In genomic region chr3:177968891-177969290, GRCh38 we compare ENCODE assay signal across 18 cellular contexts.
"Had no signal": no experiment of that assay in that cellular context is flagged by ENCODE, and none has a peak within 500 bp of the region (broad histone marks: within the 10 kb centered on the region; RNA-seq: fewer than 3 reads in every experiment).

No MANE protein-coding gene starts in this region.

- H3K4me1 ChIP-seq: breast epithelium, heart left ventricle, left ventricle myocardium inferior, prostate gland had no signal

- H3K36me3 Mint-ChIP-seq: activated CD8-positive, alpha-beta memory T cell treated with anti-CD3 and anti-CD28 coated beads, Interleukin-2, amount 10 ng/mL, durations not matched to agents 7 days and 5 days; activated naive CD4-positive, alpha-beta T cell treated with anti-CD3 and anti-CD28 coated beads, Interleukin-2, amount 50 U/mL, for 72 hours had no signal

- H3K27me3 ChIP-seq: breast epithelium, esophagus muscularis mucosa, heart left ventricle, sigmoid colon had no signal

- H3K9me3 Mint-ChIP-seq: activated T-cell treated with anti-CD3 and anti-CD28 coated beads, Interleukin-2, amount 50 U/mL, for 24 hours; nephron had no signal

- H3K27ac Mint-ChIP-seq: activated CD8-positive, alpha-beta memory T cell treated with anti-CD3 and anti-CD28 coated beads, Interleukin-2, amount 10 ng/mL, durations not matched to agents 7 days and 5 days; activated naive CD4-positive, alpha-beta T cell treated with anti-CD3 and anti-CD28 coated beads, Interleukin-2, amount 50 U/mL, for 72 hours; activated T-cell treated with anti-CD3 and anti-CD28 coated beads, Interleukin-2, amount 50 U/mL, for 24 hours; nephron had no signal

- H3K4me3 Mint-ChIP-seq: activated CD8-positive, alpha-beta memory T cell treated with anti-CD3 and anti-CD28 coated beads, Interleukin-2, amount 10 ng/mL, durations not matched to agents 7 days and 5 days; activated T-cell treated with anti-CD3 and anti-CD28 coated beads, Interleukin-2, amount 50 U/mL, for 24 hours; nephron had no signal

- H3K4me1 Mint-ChIP-seq: activated CD8-positive, alpha-beta memory T cell treated with anti-CD3 and anti-CD28 coated beads, Interleukin-2, amount 10 ng/mL, durations not matched to agents 7 days and 5 days; nephron had no signal

- H3K9me3 ChIP-seq: breast epithelium, esophagus muscularis mucosa, heart left ventricle, left ventricle myocardium inferior, prostate gland, sigmoid colon had no signal

- ATAC-seq: activated CD8-positive, alpha-beta memory T cell treated with anti-CD3 and anti-CD28 coated beads, Interleukin-2, amount 10 ng/mL, durations not matched to agents 7 days and 5 days; activated naive CD4-positive, alpha-beta T cell treated with anti-CD3 and anti-CD28 coated beads, Interleukin-2, amount 50 U/mL, for 72 hours; heart left ventricle; stimulated activated naive CD8-positive, alpha-beta T cell treated with anti-CD3 and anti-CD28 coated beads, Interleukin-15, Interleukin-2, amounts not matched to agents 100 U/mL and 50 U/mL, for 24 hours had no signal

- H3K27me3 Mint-ChIP-seq: activated CD8-positive, alpha-beta memory T cell treated with anti-CD3 and anti-CD28 coated beads, Interleukin-2, amount 10 ng/mL, durations not matched to agents 7 days and 5 days; activated T-cell treated with anti-CD3 and anti-CD28 coated beads, Interleukin-2, amount 50 U/mL, for 24 hours had no signal

- DNase-seq: activated CD4-positive, alpha-beta T cell treated with anti-CD3 and anti-CD28 coated beads for 1 hour; activated CD4-positive, alpha-beta T cell treated with anti-CD3 and anti-CD28 coated beads, Interleukin-2, amount 50 U/mL, for 48 hours; activated CD8-positive, alpha-beta memory T cell treated with anti-CD3 and anti-CD28 coated beads, Interleukin-2, amount 10 ng/mL, durations not matched to agents 7 days and 5 days; activated effector memory CD4-positive, alpha-beta T cell treated with Interleukin-2 at 50 U/mL for 16 hours; activated T-cell treated with anti-CD3 and anti-CD28 coated beads, Interleukin-2, amount 50 U/mL, for 24 hours; heart left ventricle; left ventricle myocardium inferior; mesenchymal stem cell; sigmoid colon; stimulated activated CD4-positive, alpha-beta T cell treated with anti-CD3 and anti-CD28 coated beads, Interleukin-12 subunit alpha, Interleukin-12 subunit beta, amount 100 ng/mL, for 4 hours; stimulated activated CD8-positive, alpha-beta memory T cell treated with anti-CD3 and anti-CD28 coated beads, Interleukin-4, amount 100 ng/mL, for 48 hours; stimulated activated naive CD8-positive, alpha-beta T cell treated with anti-CD3 and anti-CD28 coated beads, Interleukin-15, Interleukin-2, amounts not matched to agents 100 U/mL and 50 U/mL, for 24 hours; T-helper 9 cell had no signal

- H3K4me3 ChIP-seq: breast epithelium, esophagus muscularis mucosa, heart left ventricle, left ventricle myocardium inferior, prostate gland, sigmoid colon had no signal

- H3K27ac ChIP-seq: breast epithelium, esophagus muscularis mucosa, heart left ventricle, left ventricle myocardium inferior, prostate gland, sigmoid colon had no signal

- H3K36me3 ChIP-seq: breast epithelium, esophagus muscularis mucosa, heart left ventricle, left ventricle myocardium inferior, prostate gland, sigmoid colon had no signal
